In the genomic region with DNA sequence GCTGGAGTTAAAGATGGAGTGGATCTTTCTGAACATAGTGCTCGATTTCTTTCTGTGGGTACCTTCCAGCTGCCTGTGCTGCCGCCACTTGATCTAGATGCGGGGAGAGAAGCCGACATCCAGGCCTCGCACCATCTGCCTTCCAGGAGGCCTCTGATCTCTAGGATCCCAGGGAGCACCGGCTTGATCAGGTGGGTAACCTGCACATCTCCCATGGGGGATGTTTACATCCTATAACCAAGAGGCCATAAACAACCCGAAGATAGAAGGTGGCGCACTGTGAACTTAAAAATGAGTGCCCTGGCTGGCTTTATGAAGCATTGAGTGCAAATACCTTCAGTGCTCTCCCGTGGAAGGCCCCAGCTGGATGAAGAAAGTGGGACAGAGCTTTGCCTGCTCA, we compare ENCODE assay signal across 9 cellular contexts. TPM values are rescaled to one million over a fixed set of nuclear protein-coding genes. Genes with fewer than 3 reads are reported as not detected.
"Had no signal": no experiment of that assay in that cellular context is flagged by ENCODE, and none has a peak within 500 bp of the region (broad histone marks: within the 10 kb centered on the region; RNA-seq: fewer than 3 reads in every experiment).

A gene (minus strand): TSS at position 101 of the 400 bp plus-strand sequence. CDS start 65 bp downstream, at position 36.

- H3K4me3 ChIP-seq: GM23248 had no signal

- H3K4me1 Mint-ChIP-seq: IgD-negative memory B cell had no signal

- H3K9ac ChIP-seq: GM23248 had no signal

- H3K36me3 Mint-ChIP-seq: IgD-negative memory B cell had no signal

- H3K4me3 Mint-ChIP-seq: IgD-negative memory B cell had no signal

- H3K27ac ChIP-seq: GM23248, HL-60 had no signal

- DNase-seq: GM23248, GOT3, H7, HCEC 1CT had no signal

- H3K27ac Mint-ChIP-seq: IgD-negative memory B cell had no signal

- H2AFZ ChIP-seq: GM23248 had no signal

RNA-seq across cellular contexts. Expression of the gene that starts here (rescaled TPM):
- total RNA-seq: GM23248, H4, HepG2, HT1080 had no signal
- polyA plus RNA-seq: GM23248, HepG2, IgD-negative memory B cell had no signal
